ENCODE assay signal across 1 cellular context in the genomic region with DNA sequence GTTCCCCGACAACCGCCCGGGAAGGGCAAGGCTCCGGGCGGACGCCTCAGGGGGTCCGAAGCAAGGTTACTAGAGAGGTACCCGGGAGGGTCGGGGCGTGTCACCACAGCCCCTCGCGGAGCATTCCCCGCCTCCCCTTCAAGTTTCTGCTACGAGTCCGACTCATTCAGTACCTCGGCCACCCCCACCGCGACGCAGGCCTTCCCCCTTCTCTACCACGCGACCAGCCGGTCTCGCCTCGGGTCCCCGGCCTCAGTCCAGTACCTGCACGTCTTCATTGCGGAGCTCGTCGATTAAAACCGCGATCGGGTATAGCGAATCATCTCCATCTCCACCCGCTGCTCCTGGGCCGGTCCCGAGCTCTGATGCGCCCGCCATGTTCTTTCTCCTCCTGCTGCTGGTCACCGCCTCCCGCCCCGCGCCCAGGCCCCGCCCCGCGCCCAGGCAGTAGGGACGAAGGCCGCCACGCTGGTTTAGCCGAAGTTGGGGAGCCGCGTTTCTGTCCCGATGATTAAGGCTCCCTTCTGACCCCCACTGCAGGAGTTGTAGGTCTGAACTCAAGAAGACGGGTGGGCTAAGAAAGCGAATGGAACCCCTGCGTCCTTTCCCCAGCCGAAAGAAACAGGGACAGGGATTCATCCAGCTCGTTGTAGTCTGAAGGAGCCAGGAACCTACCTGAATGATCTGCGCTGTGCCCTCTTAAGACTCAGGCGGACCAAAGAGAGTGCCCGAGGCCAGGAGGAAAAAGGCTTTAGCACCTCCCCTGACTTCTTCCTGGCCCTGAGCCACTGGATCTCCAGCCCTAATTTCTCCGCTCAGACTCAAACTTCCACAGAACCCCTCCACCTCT.
A peak's percentile ranks its signal among the peaks of the same experiment; 100 is the strongest.
TF ChIP-seq lines count a peak whose summit lies in the region.

PPP2R1B (minus strand) TSS at position 406 of the 850 bp plus-strand sequence; CDS start at position 378, 28 bp downstream.

TF ChIP-seq in K562, 482 proteins besides CTCF, POLR2A, EP300 and RAD21 (continued from another document and continues in another):
- no peak for TF ChIP-seq SREBF1 (IDR thresholded peaks at IDR 0.05; ENCODE audit: borderline replicate concordance, low read depth, low read length)
- peak; percentile 82 for TF ChIP-seq TAF1 (IDR thresholded peaks at IDR 0.05; ENCODE audit: control insufficient read depth, extremely low read depth, insufficient read depth, low read length, severe bottlenecking)
- TF ChIP-seq HNRNPUL1 (IDR thresholded peaks at IDR 0.05; ENCODE audit: low read length) = no peak
- TF ChIP-seq ZBTB17 (CRISPR knock-in tag; IDR thresholded peaks at IDR 0.05) = no peak
- no peak for TF ChIP-seq ESRRA (IDR thresholded peaks at IDR 0.05; ENCODE audit: borderline replicate concordance, low read depth)
- no peak for TF ChIP-seq ZNF589 (CRISPR knock-in tag; IDR thresholded peaks at IDR 0.05; ENCODE audit: low read depth)
- no peak for TF ChIP-seq FOXA1 (IDR thresholded peaks at IDR 0.05; ENCODE audit: borderline replicate concordance)
- TF ChIP-seq POLR2B (IDR thresholded peaks at IDR 0.05; ENCODE audit: low read depth, partially characterized antibody) = peak; percentile 84
- TF ChIP-seq, protein P1, sequence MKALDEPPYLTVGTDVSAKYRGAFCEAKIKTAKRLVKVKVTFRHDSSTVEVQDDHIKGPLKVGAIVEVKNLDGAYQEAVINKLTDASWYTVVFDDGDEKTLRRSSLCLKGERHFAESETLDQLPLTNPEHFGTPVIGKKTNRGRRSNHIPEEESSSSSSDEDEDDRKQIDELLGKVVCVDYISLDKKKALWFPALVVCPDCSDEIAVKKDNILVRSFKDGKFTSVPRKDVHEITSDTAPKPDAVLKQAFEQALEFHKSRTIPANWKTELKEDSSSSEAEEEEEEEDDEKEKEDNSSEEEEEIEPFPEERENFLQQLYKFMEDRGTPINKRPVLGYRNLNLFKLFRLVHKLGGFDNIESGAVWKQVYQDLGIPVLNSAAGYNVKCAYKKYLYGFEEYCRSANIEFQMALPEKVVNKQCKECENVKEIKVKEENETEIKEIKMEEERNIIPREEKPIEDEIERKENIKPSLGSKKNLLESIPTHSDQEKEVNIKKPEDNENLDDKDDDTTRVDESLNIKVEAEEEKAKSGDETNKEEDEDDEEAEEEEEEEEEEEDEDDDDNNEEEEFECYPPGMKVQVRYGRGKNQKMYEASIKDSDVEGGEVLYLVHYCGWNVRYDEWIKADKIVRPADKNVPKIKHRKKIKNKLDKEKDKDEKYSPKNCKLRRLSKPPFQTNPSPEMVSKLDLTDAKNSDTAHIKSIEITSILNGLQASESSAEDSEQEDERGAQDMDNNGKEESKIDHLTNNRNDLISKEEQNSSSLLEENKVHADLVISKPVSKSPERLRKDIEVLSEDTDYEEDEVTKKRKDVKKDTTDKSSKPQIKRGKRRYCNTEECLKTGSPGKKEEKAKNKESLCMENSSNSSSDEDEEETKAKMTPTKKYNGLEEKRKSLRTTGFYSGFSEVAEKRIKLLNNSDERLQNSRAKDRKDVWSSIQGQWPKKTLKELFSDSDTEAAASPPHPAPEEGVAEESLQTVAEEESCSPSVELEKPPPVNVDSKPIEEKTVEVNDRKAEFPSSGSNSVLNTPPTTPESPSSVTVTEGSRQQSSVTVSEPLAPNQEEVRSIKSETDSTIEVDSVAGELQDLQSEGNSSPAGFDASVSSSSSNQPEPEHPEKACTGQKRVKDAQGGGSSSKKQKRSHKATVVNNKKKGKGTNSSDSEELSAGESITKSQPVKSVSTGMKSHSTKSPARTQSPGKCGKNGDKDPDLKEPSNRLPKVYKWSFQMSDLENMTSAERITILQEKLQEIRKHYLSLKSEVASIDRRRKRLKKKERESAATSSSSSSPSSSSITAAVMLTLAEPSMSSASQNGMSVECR (CRISPR knock-in tag; IDR thresholded peaks at IDR 0.05) = peak; percentile 63
- no peak for TF ChIP-seq MCM2 (IDR thresholded peaks at IDR 0.05; ENCODE audit: low read depth)
- TF ChIP-seq PHF21A (IDR thresholded peaks at IDR 0.05; ENCODE audit: borderline replicate concordance, low read depth) = no peak
- peak; percentile 24 for TF ChIP-seq MYC (IDR thresholded peaks at IDR 0.05; ENCODE audit: low read depth, low read length)
- peak; percentile 63; the same call in 1 of the 2 replicates for TF ChIP-seq MYC (CRISPR knock-in tag; IDR thresholded peaks at IDR 0.05; ENCODE audit: borderline replicate concordance, low read depth)
- no peak for TF ChIP-seq NCOR1 (IDR thresholded peaks at IDR 0.05)
- TF ChIP-seq RBFOX2 (IDR thresholded peaks at IDR 0.05; ENCODE audit: low read depth, low read length) = peak; percentile 87
- TF ChIP-seq ILK (tag; IDR thresholded peaks at IDR 0.05; ENCODE audit: borderline replicate concordance, low read depth) = no peak
- no peak for TF ChIP-seq EZH2 (IDR thresholded peaks at IDR 0.05; ENCODE audit: borderline replicate concordance, low read depth, low read length)
- TF ChIP-seq KLF6 (CRISPR knock-in tag; IDR thresholded peaks at IDR 0.05; ENCODE audit: borderline replicate concordance) = no peak
- no peak for TF ChIP-seq NCOA4 (IDR thresholded peaks at IDR 0.05; ENCODE audit: partially characterized antibody)
- TF ChIP-seq HDAC3 (IDR thresholded peaks at IDR 0.05; ENCODE audit: borderline replicate concordance, partially characterized antibody) = no peak
- TF ChIP-seq ZNF444 (CRISPR knock-in tag; IDR thresholded peaks at IDR 0.05) = no peak
- peak; percentile 53 to 92 (median 86) for TF ChIP-seq YY1 (IDR thresholded peaks at IDR 0.05; ENCODE audit: borderline replicate concordance in 1 of 3, control insufficient read depth in 1 of 3, extremely low read depth in 1 of 3, insufficient read depth in 3 of 3, insufficient read length in 1 of 3, insufficient replicate concordance in 2 of 3, low read depth in 1 of 3, low read length in 2 of 3)
- TF ChIP-seq, protein P2, sequence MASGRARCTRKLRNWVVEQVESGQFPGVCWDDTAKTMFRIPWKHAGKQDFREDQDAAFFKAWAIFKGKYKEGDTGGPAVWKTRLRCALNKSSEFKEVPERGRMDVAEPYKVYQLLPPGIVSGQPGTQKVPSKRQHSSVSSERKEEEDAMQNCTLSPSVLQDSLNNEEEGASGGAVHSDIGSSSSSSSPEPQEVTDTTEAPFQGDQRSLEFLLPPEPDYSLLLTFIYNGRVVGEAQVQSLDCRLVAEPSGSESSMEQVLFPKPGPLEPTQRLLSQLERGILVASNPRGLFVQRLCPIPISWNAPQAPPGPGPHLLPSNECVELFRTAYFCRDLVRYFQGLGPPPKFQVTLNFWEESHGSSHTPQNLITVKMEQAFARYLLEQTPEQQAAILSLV (tag; IDR thresholded peaks at IDR 0.05) = no peak
- TF ChIP-seq CBFB (CRISPR knock-in tag; IDR thresholded peaks at IDR 0.05) = no peak
- 0 out of 4 replicates have a peak, but pooled peaks of 1 of the 2 experiments have one; percentile 37 for TF ChIP-seq TBL1XR1 (IDR thresholded peaks at IDR 0.05; ENCODE audit: low read length in 2 of 2)
- TF ChIP-seq SMAD4 (CRISPR knock-in tag; conservative IDR thresholded peaks at IDR 0.05) = no peak
- TF ChIP-seq MTF1 (CRISPR knock-in tag; IDR thresholded peaks at IDR 0.05; ENCODE audit: borderline replicate concordance) = no peak
- peak; percentile 84 for TF ChIP-seq TAF9B (IDR thresholded peaks at IDR 0.05; ENCODE audit: partially characterized antibody)
- no peak for TF ChIP-seq KDM2B (CRISPR knock-in tag; IDR thresholded peaks at IDR 0.05)
- no peak for TF ChIP-seq NR2F6 (CRISPR knock-in tag; IDR thresholded peaks at IDR 0.05)
- no peak for TF ChIP-seq PCBP1 (IDR thresholded peaks at IDR 0.05; ENCODE audit: low read depth, low read length, poor library complexity, severe bottlenecking)
- TF ChIP-seq MBD2 (IDR thresholded peaks at IDR 0.05; ENCODE audit: borderline replicate concordance, low read depth) = peak; percentile 54; the same call in 1 of the 2 replicates
- 0 out of 2 replicates have a peak, but pooled peaks have one; percentile 9 for TF ChIP-seq HMBOX1 (IDR thresholded peaks at IDR 0.05)
- TF ChIP-seq ARHGAP35 (IDR thresholded peaks at IDR 0.05; ENCODE audit: partially characterized antibody) = no peak
- TF ChIP-seq CEBPG (CRISPR knock-in tag; IDR thresholded peaks at IDR 0.05) = no peak
- no peak for TF ChIP-seq CEBPG (tag; conservative IDR thresholded peaks at IDR 0.05 in 1 of 2, IDR thresholded peaks at IDR 0.05 in 1 of 2)
- TF ChIP-seq ZC3H11A (IDR thresholded peaks at IDR 0.05; ENCODE audit: low read depth, low read length) = no peak
- TF ChIP-seq ZFPM2 (CRISPR knock-in tag; IDR thresholded peaks at IDR 0.05) = no peak
- TF ChIP-seq NR3C1 (CRISPR knock-in tag; IDR thresholded peaks at IDR 0.05) = no peak
- TF ChIP-seq KAT8 (IDR thresholded peaks at IDR 0.05; ENCODE audit: low read depth) = no peak
- TF ChIP-seq EP400 (IDR thresholded peaks at IDR 0.05) = peak; percentile 62; the same call in 1 of the 2 replicates
- TF ChIP-seq, protein P3, sequence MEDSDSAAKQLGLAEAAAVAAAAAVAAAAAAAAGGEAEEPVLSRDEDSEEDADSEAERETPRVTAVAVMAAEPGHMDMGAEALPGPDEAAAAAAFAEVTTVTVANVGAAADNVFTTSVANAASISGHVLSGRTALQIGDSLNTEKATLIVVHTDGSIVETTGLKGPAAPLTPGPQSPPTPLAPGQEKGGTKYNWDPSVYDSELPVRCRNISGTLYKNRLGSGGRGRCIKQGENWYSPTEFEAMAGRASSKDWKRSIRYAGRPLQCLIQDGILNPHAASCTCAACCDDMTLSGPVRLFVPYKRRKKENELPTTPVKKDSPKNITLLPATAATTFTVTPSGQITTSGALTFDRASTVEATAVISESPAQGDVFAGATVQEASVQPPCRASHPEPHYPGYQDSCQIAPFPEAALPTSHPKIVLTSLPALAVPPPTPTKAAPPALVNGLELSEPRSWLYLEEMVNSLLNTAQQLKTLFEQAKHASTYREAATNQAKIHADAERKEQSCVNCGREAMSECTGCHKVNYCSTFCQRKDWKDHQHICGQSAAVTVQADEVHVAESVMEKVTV (CRISPR knock-in tag; IDR thresholded peaks at IDR 0.05) = no peak
- no peak for TF ChIP-seq PTBP1 (IDR thresholded peaks at IDR 0.05; ENCODE audit: low read depth, low read length)
- TF ChIP-seq ZNF408 (CRISPR knock-in tag; IDR thresholded peaks at IDR 0.05; ENCODE audit: low read depth) = no peak
- TF ChIP-seq ZNF24 (IDR thresholded peaks at IDR 0.05) = no peak
